ENCODE assay signal across 1 cellular context in genomic region chr17:79748296-79749099, GRCh38.
A peak's percentile ranks its signal among the peaks of the same experiment; 100 is the strongest.
TF ChIP-seq lines count a peak whose summit lies in the region.

No MANE protein-coding gene starts in this region.

TF ChIP-seq in H1, 55 proteins besides CTCF, POLR2A, EP300 and RAD21:
- TF ChIP-seq KDM4A (IDR thresholded peaks at IDR 0.05; ENCODE audit: low read depth, low read length, severe bottlenecking) (peak; percentile 52), MAFK (IDR thresholded peaks at IDR 0.05; ENCODE audit: low read depth, low read length) (no peak), EZH2 (IDR thresholded peaks at IDR 0.05; ENCODE audit: low read depth, low read length, severe bottlenecking) (peak; percentile 51), RNF2 (IDR thresholded peaks at IDR 0.05; ENCODE audit: borderline replicate concordance, low read depth, low read length, missing control alignments, poor library complexity, severe bottlenecking) (peak; percentile 26), SUZ12 (IDR thresholded peaks at IDR 0.05; ENCODE audit: low read length) (peak; percentile 75)
